26 cellular contexts compared by ENCODE assay signal in genomic region chr14:57022608-57023007, GRCh38.
DNase-seq lines count a peak whose midpoint lies in the region; ATAC-seq, FAIRE-seq and TF ChIP-seq lines count a peak whose summit lies in the region.
"Had no signal": no experiment of that assay in that cellular context is flagged by ENCODE, and none has a peak within 500 bp of the region (broad histone marks: within the 10 kb centered on the region; RNA-seq: fewer than 3 reads in every experiment).

No MANE protein-coding gene starts in this region.

- no peak overlapping the region for H3K4me3 Mint-ChIP-seq in WTC11
- H3K4me3 Mint-ChIP-seq: CD14-positive monocyte; CD4-positive, alpha-beta memory T cell; CD4-positive, CD25-positive, alpha-beta regulatory T cell; CD8-positive, alpha-beta memory T cell had no signal

- TF ChIP-seq CTCF in A549 (IDR thresholded peaks at IDR 0.05) (no peak), WTC11 (IDR thresholded peaks at IDR 0.05) (no peak), bronchial epithelial cell (IDR thresholded peaks at IDR 0.05; ENCODE audit: insufficient read depth, low read length, severe bottlenecking) (no peak)

- no peaks in the 10 kb centered on the region for H3K27me3 ChIP-seq in bronchial epithelial cell (ENCODE audit: control insufficient read depth, insufficient read depth, low read length)
- H3K27me3 ChIP-seq: BE2C, BLaER1 had no signal

- H3K4me1 ChIP-seq in A549 = no peaks in the 10 kb centered on the region
- H3K4me1 ChIP-seq: BE2C, BLaER1 had no signal

- H3K4me3 ChIP-seq in A549 = no peak overlapping the region
- H3K4me3 ChIP-seq in bronchial epithelial cell (ENCODE audit: low read depth, low read length) = no peak overlapping the region
- H3K4me3 ChIP-seq: BLaER1, GM12878 had no signal

- H3K36me3 Mint-ChIP-seq in WTC11 = peaks cover 13% of the 10 kb centered on the region
- H3K36me3 Mint-ChIP-seq: CD14-positive monocyte; CD4-positive, alpha-beta memory T cell; CD4-positive, CD25-positive, alpha-beta regulatory T cell; CD8-positive, alpha-beta memory T cell had no signal

- no peak for TF ChIP-seq RAD21 in A549 (conservative IDR thresholded peaks at IDR 0.05 in 1 of 2, IDR thresholded peaks at IDR 0.05 in 1 of 2)

- FAIRE-seq in A549 (lab: Jason Lieb, UNC) (no peak), bronchial epithelial cell (lab: Jason Lieb, UNC) (peak; percentile 58)
- FAIRE-seq: GM12878, GM12892, GM18507, GM19239 had no signal

- ATAC-seq in A549 (no peak), WTC11 (no peak)
- ATAC-seq: GM12878 had no signal

- peaks cover 30% of the 10 kb centered on the region for H3K4me1 Mint-ChIP-seq in WTC11
- H3K4me1 Mint-ChIP-seq: CD14-positive monocyte; CD4-positive, alpha-beta memory T cell; CD4-positive, CD25-positive, alpha-beta regulatory T cell; CD8-positive, alpha-beta memory T cell had no signal

- WGBS in A549 (ENCODE audit: missing lambda C conversion rate) = 42% methylated on average over 6 of the region's 6 CpGs

- H3K27ac ChIP-seq in A549 = no peak overlapping the region
- H3K27ac ChIP-seq: 22Rv1, BLaER1 had no signal

- H3K27ac Mint-ChIP-seq in WTC11 = no peak overlapping the region
- H3K27ac Mint-ChIP-seq: CD14-positive monocyte; CD4-positive, alpha-beta memory T cell; CD4-positive, CD25-positive, alpha-beta regulatory T cell; CD8-positive, alpha-beta memory T cell had no signal

- no peak for DNase-seq in A549 (ENCODE audit: low read depth in 1 of 2, low spot score in 1 of 2)
- no peak for DNase-seq in WTC11 (ENCODE audit: low spot score)
- no peak for DNase-seq in bronchial epithelial cell (ENCODE audit: low read depth)
- no peak for DNase-seq in germinal center (ENCODE audit: low spot score)
- DNase-seq in GM19238 (ENCODE audit: insufficient read length, low spot score) = no peak
- DNase-seq: ACHN; BE2C; C1 segment of cervical spinal cord; CD4-positive, alpha-beta memory T cell; CD4-positive, CD25-positive, alpha-beta regulatory T cell; CD8-positive, alpha-beta memory T cell; COR-L47; DMS 273 treated with DMSO at 0.1 percent for 48 hours; DMS153; DMS53; DMS79; DND-41; EL; GDM1 had no signal

- no peak for TF ChIP-seq POLR2A in A549 (IDR thresholded peaks at IDR 0.05; ENCODE audit: low read length)

- peaks cover 20% of the 10 kb centered on the region for H3K9me3 Mint-ChIP-seq in WTC11

- H3K36me3 ChIP-seq in bronchial epithelial cell (ENCODE audit: control insufficient read depth, insufficient read depth, low read length) = no peaks in the 10 kb centered on the region
- H3K36me3 ChIP-seq: BE2C, BLaER1 had no signal

- POLR2A ChIA-PET in A549 (lab: Yijun Ruan, JAX) = no interaction called here
- POLR2A ChIA-PET in WTC11 (lab: Charles Lee) = no interaction called here

- no peak overlapping the region for H3K4me2 ChIP-seq in A549
- H3K4me2 ChIP-seq: BLaER1 had no signal

- peaks cover 3% of the 10 kb centered on the region; the same call in 1 of the 2 replicates for H3K27me3 Mint-ChIP-seq in WTC11 (ENCODE audit: low read depth)
- H3K27me3 Mint-ChIP-seq: CD4-positive, alpha-beta memory T cell; CD4-positive, CD25-positive, alpha-beta regulatory T cell; CD8-positive, alpha-beta memory T cell had no signal

- H3K9me3 ChIP-seq in A549 = no peaks in the 10 kb centered on the region
- H3K9me3 ChIP-seq: BE2C, BLaER1 had no signal

- CTCF ChIA-PET in A549 (lab: Yijun Ruan, JAX) = no interaction called here
- CTCF ChIA-PET in WTC11 (lab: Charles Lee) = no interaction called here

- TF ChIP-seq EP300 in A549 (IDR thresholded peaks at IDR 0.05) = no peak

TF ChIP-seq in A549, 52 proteins besides CTCF, POLR2A, EP300 and RAD21:
- no peak for TF ChIP-seq HOXB13 (CRISPR knock-in tag; IDR thresholded peaks at IDR 0.05; ENCODE audit: low read depth)
- TF ChIP-seq ZC3H11A (IDR thresholded peaks at IDR 0.05) = no peak
- peak; percentile 24; the same call in 1 of the 2 replicates for TF ChIP-seq USF2 (IDR thresholded peaks at IDR 0.05)
- TF ChIP-seq ZNF302 (CRISPR knock-in tag; IDR thresholded peaks at IDR 0.05) = no peak
- no peak for TF ChIP-seq ZFP36 (IDR thresholded peaks at IDR 0.05; ENCODE audit: borderline replicate concordance, partially characterized antibody)
- no peak for TF ChIP-seq EHMT2 (IDR thresholded peaks at IDR 0.05; ENCODE audit: low read depth)

TF ChIP-seq in WTC11, 78 proteins besides CTCF, POLR2A, EP300 and RAD21:
- no peak for TF ChIP-seq JAZF1 (CRISPR knock-in tag; IDR thresholded peaks at IDR 0.05)
- TF ChIP-seq USF2 (CRISPR knock-in tag; IDR thresholded peaks at IDR 0.05) = 0 out of 2 replicates have a peak, but pooled peaks have one; percentile 21

Comparison
In these comparisons a context has a peak if more than half of its experiments do, and no peak if none do; other contexts are left out.
1. Of the 8 proteins assayed by ChIP-seq in both WTC11 and A549: peak only in WTC11: none; only in A549: none; in both: USF2; in neither: 7.